23 cellular contexts compared by ENCODE assay signal in genomic region chr11:19746081-19746480, GRCh38.
"Had no signal": no experiment of that assay in that cellular context is flagged by ENCODE, and none has a peak within 500 bp of the region (broad histone marks: within the 10 kb centered on the region; RNA-seq: fewer than 3 reads in every experiment).

No MANE protein-coding gene starts in this region.

- H3K4me3 Mint-ChIP-seq: memory B cell; natural killer cell; stimulated activated naive CD8-positive, alpha-beta T cell treated with anti-CD3 and anti-CD28 coated beads, Interleukin-15, amount 100 ng/mL, for 72 hours had no signal

- ATAC-seq: left lobe of liver; natural killer cell; pancreas; right lobe of liver; stimulated activated naive CD8-positive, alpha-beta T cell treated with anti-CD3 and anti-CD28 coated beads, Interleukin-15, amount 100 ng/mL, for 72 hours had no signal

- H3K36me3 Mint-ChIP-seq: memory B cell, natural killer cell had no signal

- DNase-seq: colonic mucosa; dermis blood vessel endothelial cell; effector memory CD4-positive, alpha-beta T cell; erythroblast; esophagus squamous epithelium; foreskin melanocyte; kidney; natural killer cell; pancreas; retina; right lobe of liver; stimulated activated CD4-positive, alpha-beta T cell treated with anti-CD3 and anti-CD28 coated beads, Interleukin-12 subunit alpha, Interleukin-12 subunit beta, amount 100 ng/mL, for 4 hours; stimulated activated CD4-positive, alpha-beta T cell treated with anti-CD3 and anti-CD28 coated beads, Interleukin-1b, Interleukin-23, amount 100 ng/mL, for 48 hours; stimulated activated CD4-positive, alpha-beta T cell treated with anti-CD3 and anti-CD28 coated beads, Interleukin-4, amount 100 ng/mL, for 1 hour; stimulated activated CD8-positive, alpha-beta memory T cell treated with anti-CD3 and anti-CD28 coated beads, Interleukin-4, amount 100 ng/mL, for 48 hours; stimulated activated naive CD4-positive, alpha-beta T cell; stimulated activated naive CD8-positive, alpha-beta T cell treated with anti-CD3 and anti-CD28 coated beads, Interleukin-15, amount 100 ng/mL, for 72 hours; trophoblast cell had no signal

- H3K4me3 ChIP-seq: colonic mucosa, esophagus squamous epithelium, lung, pancreas, right lobe of liver, smooth muscle cell, suprapubic skin had no signal

- H3K4me1 Mint-ChIP-seq: memory B cell; natural killer cell; stimulated activated naive CD8-positive, alpha-beta T cell treated with anti-CD3 and anti-CD28 coated beads, Interleukin-15, amount 100 ng/mL, for 72 hours had no signal

- H3K9me3 Mint-ChIP-seq: memory B cell; natural killer cell; stimulated activated naive CD8-positive, alpha-beta T cell treated with anti-CD3 and anti-CD28 coated beads, Interleukin-15, amount 100 ng/mL, for 72 hours had no signal

- H3K27ac Mint-ChIP-seq: memory B cell; natural killer cell; stimulated activated naive CD8-positive, alpha-beta T cell treated with anti-CD3 and anti-CD28 coated beads, Interleukin-15, amount 100 ng/mL, for 72 hours had no signal

- H3K27ac ChIP-seq: colonic mucosa, esophagus squamous epithelium, pancreas, right lobe of liver, suprapubic skin had no signal
